11 cellular contexts compared by ENCODE assay signal in the genomic region with DNA sequence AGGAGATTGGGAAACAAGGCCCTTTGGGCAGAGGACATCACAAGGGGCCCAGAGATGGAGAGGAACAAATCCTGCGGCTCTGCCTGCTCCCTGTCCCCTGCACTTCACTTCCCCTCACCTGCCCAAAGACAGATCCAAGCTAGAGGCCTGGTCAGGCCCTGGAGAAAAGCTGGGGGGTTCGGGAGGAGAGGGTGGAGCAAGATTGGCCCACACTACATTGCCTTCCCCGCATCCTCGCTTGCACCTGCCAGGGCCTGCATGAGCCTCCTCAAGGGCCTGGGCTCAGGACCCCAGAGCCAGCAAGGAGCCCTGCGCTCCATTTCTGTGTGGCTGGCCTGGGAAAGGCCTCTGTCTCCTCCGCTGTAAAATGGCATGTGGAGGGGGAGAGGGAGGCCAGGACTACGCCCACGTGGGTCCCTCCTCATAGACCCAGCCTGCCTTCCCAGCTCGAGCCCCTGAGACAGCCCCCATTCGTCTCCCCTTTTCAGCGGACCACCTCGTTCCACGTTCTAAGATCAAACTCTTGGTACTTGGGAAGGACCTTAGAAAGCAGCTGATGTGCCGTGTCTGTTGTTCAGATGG.
A peak's percentile ranks its signal among the peaks of the same experiment; 100 is the strongest.
DNase-seq lines count a peak whose midpoint lies in the region; ATAC-seq and TF ChIP-seq lines count a peak whose summit lies in the region.
"Had no signal": no experiment of that assay in that cellular context is flagged by ENCODE, and none has a peak within 500 bp of the region (broad histone marks: within the 10 kb centered on the region; RNA-seq: fewer than 3 reads in every experiment).

No MANE protein-coding gene starts in this region.

- H3K23me2 ChIP-seq in H9 (ENCODE audit: insufficient read length, low read depth, low read length, poor library complexity, severe bottlenecking): no peaks in the 10 kb centered on the region

- H3K27ac Mint-ChIP-seq in H9: peak overlapping the region in 2 of 3 experiments; percentile 50 to 62; a peak in 3 of 7 replicates
- H3K27ac Mint-ChIP-seq: CD4-positive, alpha-beta T cell had no signal

- no peak overlapping the region for H3K27ac ChIP-seq in H9 (ENCODE audit: insufficient read length, low read depth, low read length)
- H3K27ac ChIP-seq in RWPE2 (ENCODE audit: poor library complexity, severe bottlenecking): no peak overlapping the region
- H3K27ac ChIP-seq in layer of hippocampus (ENCODE audit: low read depth, low read length): peak overlapping the region; percentile 38
- peak overlapping the region; percentile 76 for H3K27ac ChIP-seq in smooth muscle cell (ENCODE audit: low read depth)

- peaks cover 53 to 54% of the 10 kb centered on the region in 2 experiments for H3K4me1 Mint-ChIP-seq in H9

- H3K4me3 Mint-ChIP-seq in H9: no peak overlapping the region
- H3K4me3 Mint-ChIP-seq: CD4-positive, alpha-beta T cell had no signal

- H2AK5ac ChIP-seq in H9 (ENCODE audit: insufficient read length, low read length): no peak overlapping the region

- no peak overlapping the region for H2BK5ac ChIP-seq in H9 (ENCODE audit: insufficient read length, low read length)

- H3K9me3 ChIP-seq in H9 (ENCODE audit: control insufficient read depth, low read depth, low read length) (no peaks in the 10 kb centered on the region), RWPE2 (ENCODE audit: severe bottlenecking) (no peaks in the 10 kb centered on the region), smooth muscle cell (replicated peaks; ENCODE audit: low read depth) (no peaks in the 10 kb centered on the region)

- H3K36me3 ChIP-seq in RWPE2 (ENCODE audit: low read depth) (no peaks in the 10 kb centered on the region), smooth muscle cell (ENCODE audit: low read depth) (no peaks in the 10 kb centered on the region)

- peaks cover 4% of the 10 kb centered on the region for H3K27me3 Mint-ChIP-seq in H9 (ENCODE audit: low read depth)
- H3K27me3 Mint-ChIP-seq: CD4-positive, alpha-beta T cell had no signal

- H3F3A ChIP-seq in smooth muscle cell (ENCODE audit: low read depth): peaks cover 13% of the 10 kb centered on the region

- H4K91ac ChIP-seq in H9 (ENCODE audit: insufficient read length, low read depth, low read length): no peak overlapping the region

- H3K79me2 ChIP-seq in H9 (ENCODE audit: insufficient read depth, low read length): no peaks in the 10 kb centered on the region
- H3K79me2 ChIP-seq in smooth muscle cell (ENCODE audit: low read depth): no peaks in the 10 kb centered on the region

- no peak overlapping the region for H4K8ac ChIP-seq in H9 (replicated peaks; ENCODE audit: insufficient read length, low read depth, low read length)

- TF ChIP-seq CTCF in H9 (conservative IDR thresholded peaks at IDR 0.05) (no peak), RWPE2 (IDR thresholded peaks at IDR 0.05; ENCODE audit: poor library complexity, severe bottlenecking) (no peak), smooth muscle cell (IDR thresholded peaks at IDR 0.05; ENCODE audit: borderline replicate concordance, insufficient read depth, poor library complexity, severe bottlenecking) (no peak)

- no peak overlapping the region for H2BK120ac ChIP-seq in H9 (ENCODE audit: low read depth, low read length, poor library complexity, severe bottlenecking)

- no peaks in the 10 kb centered on the region for H3K79me1 ChIP-seq in H9 (ENCODE audit: insufficient read depth, low read depth, low read length, poor library complexity, severe bottlenecking)

- DNase-seq in H9 (no peak), RWPE2 (ENCODE audit: low spot score) (peak; percentile 48), smooth muscle cell (lab: John Stamatoyannopoulos, UW; ENCODE audit: unreplicated experiment) (no peak), OCI-M2 (lab: John Stamatoyannopoulos, UW; ENCODE audit: unreplicated experiment) (no peak)
- DNase-seq in stimulated activated CD4-positive, alpha-beta T cell treated with anti-CD3 and anti-CD28 coated beads, Interleukin-15, amount 100 ng/mL, for 24 hours: no peak
- DNase-seq: activated gamma-delta T cell treated with Interleukin-2 at 50 U/mL for 16 hours; CD4-positive, alpha-beta T cell; effector CD8-positive, alpha-beta T cell; NCI-H226 had no signal

- H3K4me1 ChIP-seq in H9 (ENCODE audit: insufficient read depth, low read length) (no peaks in the 10 kb centered on the region; the same call in 1 of the 2 replicates), RWPE2 (ENCODE audit: insufficient read depth, poor library complexity, severe bottlenecking) (peaks cover 8% of the 10 kb centered on the region), smooth muscle cell (ENCODE audit: low read depth) (peaks cover 34% of the 10 kb centered on the region)

- peak overlapping the region; percentile 81; the same call in 1 of the 2 replicates for H3K14ac ChIP-seq in H9 (ENCODE audit: insufficient read depth, low read length)

- no peak overlapping the region for H3K23ac ChIP-seq in H9 (ENCODE audit: insufficient read length, low read depth, low read length)

- no peak overlapping the region for H2BK20ac ChIP-seq in H9 (ENCODE audit: low read depth, low read length, poor library complexity, severe bottlenecking)

- H3K4ac ChIP-seq in H9 (ENCODE audit: low read depth, low read length): no peak overlapping the region

- H3K4me3 ChIP-seq in RWPE2 (ENCODE audit: severe bottlenecking) (no peak overlapping the region), smooth muscle cell (no peak overlapping the region)

- no peak overlapping the region for H2BK15ac ChIP-seq in H9 (ENCODE audit: low read depth, low read length)

- H2AFZ ChIP-seq in H9 (ENCODE audit: low read length): no peak overlapping the region
- H2AFZ ChIP-seq in smooth muscle cell (ENCODE audit: low read depth): peak overlapping the region; percentile 88

- H3K18ac ChIP-seq in H9 (ENCODE audit: insufficient read length, low read depth, low read length): peak overlapping the region; percentile 27

- peaks cover 0 to 2% of the 10 kb centered on the region in 2 experiments; a peak in 1 of 5 replicates for H3K9me3 Mint-ChIP-seq in H9
- H3K9me3 Mint-ChIP-seq: CD4-positive, alpha-beta T cell had no signal

- H3K4me2 ChIP-seq in H9 (ENCODE audit: insufficient read depth, insufficient read length, low read length): no peak overlapping the region
- peak overlapping the region; percentile 65 for H3K4me2 ChIP-seq in smooth muscle cell

- H3K56ac ChIP-seq in H9 (ENCODE audit: insufficient read length, low read depth, low read length): no peak overlapping the region

- no peak overlapping the region for H2BK12ac ChIP-seq in H9 (ENCODE audit: insufficient read length, low read depth, low read length)

- WGBS in H9 (ENCODE audit: extremely low coverage, insufficient read length, low lambda C conversion rate): no CpG with 5 or more reads among the region's 14 CpGs
- WGBS in smooth muscle cell (ENCODE audit: low lambda C conversion rate): 68% methylated on average over 14 of the region's 14 CpGs

- H4K20me1 ChIP-seq in H9 (ENCODE audit: control insufficient read depth, insufficient read depth, insufficient read length): no peaks in the 10 kb centered on the region
- H4K20me1 ChIP-seq in smooth muscle cell (ENCODE audit: low read depth): no peaks in the 10 kb centered on the region

- H3K27me3 ChIP-seq in H9 (ENCODE audit: insufficient read depth, low read length) (no peaks in the 10 kb centered on the region), RWPE2 (ENCODE audit: insufficient read depth, poor library complexity, severe bottlenecking) (no peaks in the 10 kb centered on the region), layer of hippocampus (ENCODE audit: control insufficient read depth, insufficient read depth, low read length) (no peaks in the 10 kb centered on the region), smooth muscle cell (ENCODE audit: low read depth) (no peaks in the 10 kb centered on the region)

- ATAC-seq in RWPE2 (ENCODE audit: low read depth) (no peak), GM21515 (IDR thresholded peaks at IDR 0.05; ENCODE audit: unreplicated experiment) (no peak)

- H3T11ph ChIP-seq in H9 (ENCODE audit: low read length): no peak overlapping the region

- H3K9ac ChIP-seq in H9 (ENCODE audit: extremely low read depth, insufficient read length, low read length) (no peak overlapping the region), smooth muscle cell (ENCODE audit: low read depth) (no peak overlapping the region)

- no peak overlapping the region for H4K5ac ChIP-seq in H9 (ENCODE audit: insufficient read length, low read depth, low read length)

- H3K36me3 Mint-ChIP-seq in H9 (ENCODE audit: insufficient read depth in 1 of 3, low read depth in 3 of 3): peaks cover 0 to 12% (median 0%) of the 10 kb centered on the region in 3 experiments; a peak in 1 of 7 replicates

Comparison
In these comparisons a context has a peak if more than half of its experiments do, and no peak if none do; other contexts are left out.
1. H3K27ac ChIP-seq: peak in layer of hippocampus (single experiment) and smooth muscle cell (single experiment); none in H9 (single experiment) and RWPE2 (single experiment).